Comparison of ENCODE assay signal across 8 cellular contexts in genomic region chr3:71875461-71875947, GRCh38.
A peak's percentile ranks its signal among the peaks of the same experiment; 100 is the strongest.
DNase-seq lines count a peak whose midpoint lies in the region; ATAC-seq, FAIRE-seq and TF ChIP-seq lines count a peak whose summit lies in the region.

No MANE protein-coding gene starts in this region.

- DNase-seq in Daoy (ENCODE audit: low read depth) (peak; percentile 68), RCC 7860 (ENCODE audit: low spot score) (peak; percentile 21), fibroblast of the aortic adventitia (ENCODE audit: low read depth) (peak; percentile 67), substantia nigra (lab: John Stamatoyannopoulos, UW) (peak in 47 of 49 donors; percentile 11 to 79 (median 61))
- DNase-seq in activated T-helper 2 cell treated with anti-CD3 and anti-CD28 coated beads, Interferon-gamma antibody, Interleukin-2, Interleukin-4, amounts not matched to agents 10 μg/mL and 5 μg/mL and 100 μg/mL, durations not matched to agents 14 hours and 24 hours and 36 hours (ENCODE audit: low spot score): peak; percentile 63

- H3K4me1 ChIP-seq in HUES6 (ENCODE audit: control insufficient read depth, insufficient read depth, low read length) (peaks cover 53% of the 10 kb centered on the region), neutrophil (ENCODE audit: control insufficient read depth in 1 of 2, insufficient read depth in 1 of 2, low read depth in 1 of 2, low read length in 1 of 2) (peaks cover 9 to 12% of the 10 kb centered on the region in 2 experiments)

- FAIRE-seq in RCC 7860 (lab: Jason Lieb, UNC): no peak

- intact Hi-C loops in activated T-helper 2 cell treated with anti-CD3 and anti-CD28 coated beads, Interferon-gamma antibody, Interleukin-2, Interleukin-4, amounts not matched to agents 10 μg/mL and 5 μg/mL and 100 μg/mL, durations not matched to agents 14 hours and 24 hours and 36 hours (cut with micrococcal nuclease): loop anchor here (1.0 to 10.0 kb wide), 7 partner anchors 392 to 969 kb away; no protein-coding TSS in a partner anchor

- H3K4me1 Mint-ChIP-seq in activated T-helper 2 cell treated with anti-CD3 and anti-CD28 coated beads, Interferon-gamma antibody, Interleukin-2, Interleukin-4, amounts not matched to agents 10 μg/mL and 5 μg/mL and 100 μg/mL, durations not matched to agents 14 hours and 24 hours and 36 hours (ENCODE audit: low read depth): peaks cover 29% of the 10 kb centered on the region

- H3K4me3 ChIP-seq in HUES6 (ENCODE audit: low read depth, low read length): no peak overlapping the region
- H3K4me3 ChIP-seq in fibroblast of the aortic adventitia (ENCODE audit: low read depth, low read length): no peak overlapping the region
- no peak overlapping the region for H3K4me3 ChIP-seq in neutrophil (ENCODE audit: low read depth in 1 of 2, low read length in 1 of 2)

- H3K9me3 Mint-ChIP-seq in activated T-helper 2 cell treated with anti-CD3 and anti-CD28 coated beads, Interferon-gamma antibody, Interleukin-2, Interleukin-4, amounts not matched to agents 10 μg/mL and 5 μg/mL and 100 μg/mL, durations not matched to agents 14 hours and 24 hours and 36 hours: no peaks in the 10 kb centered on the region

- H3K27ac Mint-ChIP-seq in activated T-helper 2 cell treated with anti-CD3 and anti-CD28 coated beads, Interferon-gamma antibody, Interleukin-2, Interleukin-4, amounts not matched to agents 10 μg/mL and 5 μg/mL and 100 μg/mL, durations not matched to agents 14 hours and 24 hours and 36 hours: peak overlapping the region; percentile 17

- H3K9me3 ChIP-seq in HUES6 (ENCODE audit: control insufficient read depth, insufficient read depth, low read depth, low read length): peaks cover 3% of the 10 kb centered on the region; the same call in 1 of the 2 replicates
- no peaks in the 10 kb centered on the region for H3K9me3 ChIP-seq in neutrophil

- peak; percentile 97 for ATAC-seq in GM21576 (IDR thresholded peaks at IDR 0.05; ENCODE audit: unreplicated experiment)

- peak overlapping the region; percentile 62 for H3K9ac ChIP-seq in HUES6 (ENCODE audit: low read length)

- no peaks in the 10 kb centered on the region for H3K36me3 Mint-ChIP-seq in activated T-helper 2 cell treated with anti-CD3 and anti-CD28 coated beads, Interferon-gamma antibody, Interleukin-2, Interleukin-4, amounts not matched to agents 10 μg/mL and 5 μg/mL and 100 μg/mL, durations not matched to agents 14 hours and 24 hours and 36 hours (ENCODE audit: low read depth)

- no peaks in the 10 kb centered on the region for H3K27me3 ChIP-seq in HUES6 (ENCODE audit: control insufficient read depth, insufficient read depth, low read length)
- peaks cover under 1% of the 10 kb centered on the region for H3K27me3 ChIP-seq in neutrophil

- H3K27ac ChIP-seq in HUES6 (ENCODE audit: low read depth, low read length): peak overlapping the region; percentile 75; the same call in 1 of the 2 replicates
- no peak overlapping the region for H3K27ac ChIP-seq in neutrophil
- no peak overlapping the region for H3K27ac ChIP-seq in substantia nigra (ENCODE audit: low read depth, low read length, poor library complexity, severe bottlenecking)

- no peaks in the 10 kb centered on the region for H3K36me3 ChIP-seq in HUES6 (ENCODE audit: control insufficient read depth, insufficient read depth, low read length)
- no peaks in the 10 kb centered on the region for H3K36me3 ChIP-seq in neutrophil

- no peak overlapping the region for H3K4me3 Mint-ChIP-seq in activated T-helper 2 cell treated with anti-CD3 and anti-CD28 coated beads, Interferon-gamma antibody, Interleukin-2, Interleukin-4, amounts not matched to agents 10 μg/mL and 5 μg/mL and 100 μg/mL, durations not matched to agents 14 hours and 24 hours and 36 hours (ENCODE audit: low read depth)

- TF ChIP-seq CTCF in fibroblast of the aortic adventitia (IDR thresholded peaks at IDR 0.05; ENCODE audit: insufficient read depth, low read length) (peak; percentile 96), neutrophil (IDR thresholded peaks at IDR 0.05) (peak; percentile 89)

- H3K27me3 Mint-ChIP-seq in activated T-helper 2 cell treated with anti-CD3 and anti-CD28 coated beads, Interferon-gamma antibody, Interleukin-2, Interleukin-4, amounts not matched to agents 10 μg/mL and 5 μg/mL and 100 μg/mL, durations not matched to agents 14 hours and 24 hours and 36 hours (ENCODE audit: low read depth): peaks cover 4% of the 10 kb centered on the region
